ENCODE assay signal across 1 cellular context in the genomic region with DNA sequence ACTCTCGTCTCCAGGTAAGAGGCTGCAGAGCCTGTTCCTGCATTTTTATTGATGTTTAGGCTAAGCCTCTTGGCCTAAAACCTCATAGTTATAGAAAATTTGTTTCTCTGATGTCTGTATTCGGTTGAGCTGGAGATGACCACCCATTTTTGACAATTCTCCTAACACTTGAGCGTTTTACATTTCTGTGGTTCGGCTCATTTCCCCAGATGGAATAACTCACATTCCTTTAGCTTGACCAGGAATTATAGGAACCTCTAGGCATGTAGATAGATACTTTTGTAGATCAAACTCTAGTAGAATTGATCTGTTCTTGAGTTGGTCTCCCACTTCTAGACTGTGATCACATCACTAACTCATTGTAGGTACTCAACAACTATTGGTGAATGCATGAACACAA.
TF ChIP-seq lines count a peak whose summit lies in the region.

No MANE protein-coding gene starts in this region.

TF ChIP-seq in SK-N-SH, 30 proteins besides CTCF, POLR2A, EP300 and RAD21 (continued from another document):
- TF ChIP-seq GATA2 (CRISPR knock-in tag; IDR thresholded peaks at IDR 0.05), result no peak
- TF ChIP-seq, protein P1, sequence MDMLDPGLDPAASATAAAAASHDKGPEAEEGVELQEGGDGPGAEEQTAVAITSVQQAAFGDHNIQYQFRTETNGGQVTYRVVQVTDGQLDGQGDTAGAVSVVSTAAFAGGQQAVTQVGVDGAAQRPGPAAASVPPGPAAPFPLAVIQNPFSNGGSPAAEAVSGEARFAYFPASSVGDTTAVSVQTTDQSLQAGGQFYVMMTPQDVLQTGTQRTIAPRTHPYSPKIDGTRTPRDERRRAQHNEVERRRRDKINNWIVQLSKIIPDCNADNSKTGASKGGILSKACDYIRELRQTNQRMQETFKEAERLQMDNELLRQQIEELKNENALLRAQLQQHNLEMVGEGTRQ (IDR thresholded peaks at IDR 0.05; ENCODE audit: borderline replicate concordance, low read depth, low read length), result no peak
- TF ChIP-seq, protein P2, sequence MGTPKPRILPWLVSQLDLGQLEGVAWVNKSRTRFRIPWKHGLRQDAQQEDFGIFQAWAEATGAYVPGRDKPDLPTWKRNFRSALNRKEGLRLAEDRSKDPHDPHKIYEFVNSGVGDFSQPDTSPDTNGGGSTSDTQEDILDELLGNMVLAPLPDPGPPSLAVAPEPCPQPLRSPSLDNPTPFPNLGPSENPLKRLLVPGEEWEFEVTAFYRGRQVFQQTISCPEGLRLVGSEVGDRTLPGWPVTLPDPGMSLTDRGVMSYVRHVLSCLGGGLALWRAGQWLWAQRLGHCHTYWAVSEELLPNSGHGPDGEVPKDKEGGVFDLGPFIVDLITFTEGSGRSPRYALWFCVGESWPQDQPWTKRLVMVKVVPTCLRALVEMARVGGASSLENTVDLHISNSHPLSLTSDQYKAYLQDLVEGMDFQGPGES (IDR thresholded peaks at IDR 0.05; ENCODE audit: low read depth, low read length), result no peak
- no peak for TF ChIP-seq FOXM1 (IDR thresholded peaks at IDR 0.05; ENCODE audit: low read depth)
- no peak for TF ChIP-seq NRF1 (IDR thresholded peaks at IDR 0.05; ENCODE audit: low read depth, low read length)
- no peak for TF ChIP-seq RFX5 (IDR thresholded peaks at IDR 0.05; ENCODE audit: low read length)
